Comparison of ENCODE assay signal across 21 cellular contexts in genomic region chr17:50914510-50914849, GRCh38. TPM values are rescaled to one million over a fixed set of nuclear protein-coding genes. Genes with fewer than 3 reads are reported as not detected.
DNase-seq lines count a peak whose midpoint lies in the region; ATAC-seq, FAIRE-seq and TF ChIP-seq lines count a peak whose summit lies in the region.
"Had no signal": no experiment of that assay in that cellular context is flagged by ENCODE, and none has a peak within 500 bp of the region (broad histone marks: within the 10 kb centered on the region; RNA-seq: fewer than 3 reads in every experiment).

No MANE protein-coding gene starts in this region.

- H3K27ac ChIP-seq in C4-2B (peak overlapping the region; percentile 79), esophagus (ENCODE audit: low read depth in 2 of 2, low read length in 1 of 2) (peak overlapping the region; percentile 88 to 92), pancreas (peak overlapping the region; percentile 74 to 90 (median 88)), tibial nerve (no peak overlapping the region)
- H3K27ac ChIP-seq: psoas muscle, uterus had no signal

- H3K4me1 ChIP-seq in esophagus (ENCODE audit: control insufficient read depth in 2 of 2, insufficient read depth in 2 of 2, low read length in 1 of 2) (peaks cover 16 to 40% of the 10 kb centered on the region in 2 donors), pancreas (peaks cover 67 to 73% (median 70%) of the 10 kb centered on the region in 3 donors), tibial nerve (peaks cover 0 to 48% (median 17%) of the 10 kb centered on the region in 4 donors)
- H3K4me1 ChIP-seq: uterus had no signal

- ATAC-seq in T-helper 17 cell (no peak), pancreas (no peak)
- ATAC-seq: HCT116, heart right ventricle, left cardiac atrium, psoas muscle had no signal

- peak overlapping the region; percentile 100 for H3K27ac Mint-ChIP-seq in T-helper 17 cell

- no peak for TF ChIP-seq POLR2A in tibial nerve (IDR thresholded peaks at IDR 0.05)

- no peak overlapping the region for H3K4me3 ChIP-seq in esophagus (ENCODE audit: low read depth in 1 of 2, low read length in 2 of 2)
- no peak overlapping the region for H3K4me3 ChIP-seq in pancreas
- no peak overlapping the region for H3K4me3 ChIP-seq in tibial nerve
- H3K4me3 ChIP-seq: BLaER1 treated with 17β-estradiol and CSF1 and Interleukin-3, amounts not matched to agents 10 nM and 100 nM; heart right ventricle; psoas muscle; uterus had no signal

- H3K27me3 ChIP-seq in esophagus (ENCODE audit: control insufficient read depth in 1 of 2, insufficient read depth in 2 of 2, low read length in 2 of 2) (no peaks in the 10 kb centered on the region), pancreas (no peaks in the 10 kb centered on the region), tibial nerve (no peaks in the 10 kb centered on the region)
- H3K27me3 ChIP-seq: BLaER1 treated with 17β-estradiol and CSF1 and Interleukin-3, amounts not matched to agents 10 nM and 100 nM; heart right ventricle; uterus had no signal

- H3K27me3 Mint-ChIP-seq in T-helper 17 cell, result no peaks in the 10 kb centered on the region

- H3K4me3 Mint-ChIP-seq in T-helper 17 cell, result no peak overlapping the region

- FAIRE-seq in pancreas (lab: Jason Lieb, UNC) (no peak), frontal cortex (lab: Jason Lieb, UNC) (no peak)
- FAIRE-seq: GM19239, RCC 7860 had no signal

- whole genome bisulfite sequencing in esophagus, 2 donors, result 90 to 92% methylated on average over 8 of the region's 8 CpGs
- 78 to 80% methylated on average over 8 of the region's 8 CpGs for WGBS in pancreas, 2 donors
- 79 to 85% methylated on average over 8 of the region's 8 CpGs for WGBS in tibial nerve, 2 donors

- no peak for DNase-seq in T-helper 17 cell
- no peak for DNase-seq in pancreas
- DNase-seq in medulla oblongata (ENCODE audit: extremely low spot score), result no peak
- DNase-seq in tibial nerve (ENCODE audit: low spot score in 2 of 2), result no peak
- DNase-seq in DMS 273 treated with DMSO at 0.1 percent for 48 hours (lab: John Stamatoyannopoulos, UW), result no peak
- DNase-seq in frontal cortex (ENCODE audit: low spot score in 2 of 2), result no peak
- DNase-seq: activated CD4-positive, alpha-beta T cell treated with anti-CD3 and anti-CD28 coated beads for 48 hours; foreskin fibroblast; heart right ventricle; Kasumi-1; left cardiac atrium; NCI-H2171 treated with DMSO at 0.1 percent for 48 hours; NCI-H524 treated with DMSO at 0.1 percent for 48 hours; psoas muscle; uterus had no signal

- TF ChIP-seq CTCF in C4-2B (conservative IDR thresholded peaks at IDR 0.05), result no peak
- no peak for TF ChIP-seq CTCF in pancreas (IDR thresholded peaks at IDR 0.05)
- TF ChIP-seq CTCF in tibial nerve (IDR thresholded peaks at IDR 0.05), result no peak

- intact Hi-C loops in pancreas (cut with DNase I), result loop anchor here in 1 of 3 donors (10.0 kb wide), 1 partner anchor 50 kb away; the partner anchor contains the start of gene TOB1

- H3K36me3 ChIP-seq in esophagus (ENCODE audit: control insufficient read depth in 2 of 2, insufficient read depth in 2 of 2, low read length in 1 of 2), result no peaks in the 10 kb centered on the region
- H3K36me3 ChIP-seq in pancreas, result no peaks in the 10 kb centered on the region
- H3K36me3 ChIP-seq in tibial nerve, result no peaks in the 10 kb centered on the region
- H3K36me3 ChIP-seq: BLaER1 treated with 17β-estradiol and CSF1 and Interleukin-3, amounts not matched to agents 10 nM and 100 nM; heart right ventricle; uterus had no signal

- no peaks in the 10 kb centered on the region for H3K36me3 Mint-ChIP-seq in T-helper 17 cell (ENCODE audit: low read depth)

- H3K9me3 ChIP-seq in T-helper 17 cell (ENCODE audit: control insufficient read depth, low read length, poor library complexity, severe bottlenecking), result no peaks in the 10 kb centered on the region
- H3K9me3 ChIP-seq in esophagus (ENCODE audit: control insufficient read depth in 2 of 2, insufficient read depth in 1 of 2, low read depth in 1 of 2, low read length in 1 of 2), result no peaks in the 10 kb centered on the region
- H3K9me3 ChIP-seq in pancreas, result no peaks in the 10 kb centered on the region
- no peaks in the 10 kb centered on the region for H3K9me3 ChIP-seq in tibial nerve
- H3K9me3 ChIP-seq: BLaER1 treated with 17β-estradiol and CSF1 and Interleukin-3, amounts not matched to agents 10 nM and 100 nM; heart right ventricle; psoas muscle; uterus had no signal

- peaks cover 29% of the 10 kb centered on the region for H3K4me1 Mint-ChIP-seq in T-helper 17 cell

- no peak for TF ChIP-seq EP300 in tibial nerve (IDR thresholded peaks at IDR 0.05)

RNA-seq across cellular contexts. Expression of gene TOB1, which starts 48.3 kb away (rescaled TPM):
- total RNA-seq in T-helper 17 cell (100 to 1,000 TPM; 226 to 358 TPM), pancreas (100 to 1,000 TPM in 3 of 6 donors, 10 to 100 TPM in 3; 65.9 to 157 (median 99.0) TPM), tibial nerve (100 to 1,000 TPM in 1 of 4 donors, 10 to 100 TPM in 3; 48.6 to 142 (median 81.3) TPM), frontal cortex (9.4 TPM)
- polyA plus RNA-seq in esophagus (10 to 100 TPM; 32.7 to 52.9 TPM), pancreas (10 to 100 TPM; 33.1 to 45.8 TPM)

Comparison
In these comparisons a context has a peak if more than half of its experiments do, and no peak if none do; other contexts are left out.
1. H3K27ac ChIP-seq: peak in C4-2B (single experiment), esophagus (2 of 2) and pancreas (4 of 4); none in tibial nerve (0 of 4).